8 cellular contexts compared by ENCODE assay signal in the genomic region with DNA sequence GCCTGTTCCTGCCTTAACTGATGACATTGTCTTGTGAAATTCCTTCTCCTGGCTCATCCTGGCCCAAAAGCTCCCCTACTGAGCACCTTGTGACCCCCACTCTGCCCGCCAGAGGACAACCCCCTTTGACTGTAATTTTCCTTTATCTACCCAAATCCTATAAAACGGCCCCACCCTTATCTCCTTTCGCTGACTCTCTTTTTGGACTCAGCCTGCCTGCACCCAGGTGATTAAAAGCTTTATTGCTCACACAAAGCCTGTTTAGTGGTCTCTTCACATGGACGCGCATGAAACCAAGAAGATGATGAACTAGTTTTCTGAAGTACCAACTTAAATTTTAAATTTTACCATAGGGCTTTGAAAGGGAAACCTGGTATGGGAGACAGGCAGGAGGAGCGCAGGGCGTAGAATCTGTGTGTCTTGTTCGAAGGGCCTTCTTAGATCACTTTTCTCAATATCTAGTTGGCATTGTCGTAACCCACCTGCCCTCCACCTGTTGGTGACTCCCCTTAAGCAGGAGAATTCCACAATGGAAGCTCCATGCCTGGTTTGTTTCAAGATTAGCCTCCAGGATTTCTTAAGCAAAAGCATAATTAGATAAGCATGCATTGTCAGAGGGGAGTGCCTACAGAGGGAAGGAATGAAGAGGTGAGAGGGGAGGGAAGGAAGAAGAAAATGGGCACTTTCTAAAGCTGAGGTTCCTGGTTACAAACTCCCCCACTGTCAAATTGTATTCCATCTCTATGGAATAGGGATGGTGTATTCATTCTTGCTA.
DNase-seq lines count a peak whose midpoint lies in the region; TF ChIP-seq lines count a peak whose summit lies in the region.
"Not testable (repeated sequence)": the region's sequence is repeated elsewhere in the genome, so short reads cannot be mapped to it uniquely, and the experiment has no call there.

No MANE protein-coding gene starts in this region.

- H3K79me1 ChIP-seq in mesendoderm (ENCODE audit: low read length): not testable (repeated sequence)

- CTCF ChIA-PET in AG04450 (lab: Charles Lee): interaction anchor here (0.7 to 1.1 kb wide), 2 partner anchors 623 to 726 kb away, joined by 3 to 4 read pairs; no protein-coding TSS in a partner anchor
- CTCF ChIA-PET in OCI-LY7 (lab: Charles Lee; ENCODE audit: unreplicated experiment): not testable (repeated sequence)

- not testable (repeated sequence) for H3K23ac ChIP-seq in mesendoderm (ENCODE audit: low read length)

- H2BK120ac ChIP-seq in mesendoderm (ENCODE audit: low read depth, low read length): peak overlapping the region; percentile 75

- not testable (repeated sequence) for H4K5ac ChIP-seq in mesendoderm (ENCODE audit: low read length)

- not testable (repeated sequence) for DNase-seq in AG04450 (ENCODE audit: low read depth, low spot score); OCI-LY7 (ENCODE audit: low spot score); brain microvascular endothelial cell; fibroblast of lung (ENCODE audit: low read depth in 2 of 2); progenitor cell of endocrine pancreas (ENCODE audit: low spot score, unreplicated experiment)
- DNase-seq in T-helper 2 cell treated with Interferon-gamma antibody and Interleukin-4, amounts not matched to agents 5 μg/mL and 100 μg/mL, for 36 hours (ENCODE audit: low spot score): peak; percentile 2
- DNase-seq in mesendoderm: peak; percentile 87

- not testable (repeated sequence) for H3K27me3 ChIP-seq in AG04450 (ENCODE audit: control insufficient read depth, insufficient read depth, low read length); HUES48 (ENCODE audit: control insufficient read depth, insufficient read depth, low read length); brain microvascular endothelial cell (replicated peaks); fibroblast of lung (ENCODE audit: control insufficient read depth, insufficient read depth, low read length); mesendoderm (ENCODE audit: insufficient read depth, low read length, poor library complexity)

- peak overlapping the region; percentile 91 for H3K27ac ChIP-seq in AG04450 (ENCODE audit: low read depth, low read length)
- peak overlapping the region; percentile 32 for H3K27ac ChIP-seq in HUES48 (ENCODE audit: low read depth, low read length)
- not testable (repeated sequence) for H3K27ac ChIP-seq in OCI-LY7 (ENCODE audit: low read depth, low read length, poor library complexity, severe bottlenecking)
- peak overlapping the region; percentile 43 for H3K27ac ChIP-seq in brain microvascular endothelial cell
- H3K27ac ChIP-seq in fibroblast of lung (ENCODE audit: insufficient read depth, low read length): peak overlapping the region; percentile 72
- peak overlapping the region; percentile 92 for H3K27ac ChIP-seq in mesendoderm (ENCODE audit: low read depth, low read length)

- peak overlapping the region; percentile 59 for H3K56ac ChIP-seq in mesendoderm (ENCODE audit: low read length)

- H4K8ac ChIP-seq in mesendoderm (ENCODE audit: low read depth, low read length): not testable (repeated sequence)

- not testable (repeated sequence) for H3K27ac Mint-ChIP-seq in T-helper 2 cell treated with Interferon-gamma antibody and Interleukin-4, amounts not matched to agents 5 μg/mL and 100 μg/mL, for 36 hours
- peak overlapping the region; percentile 16 for H3K27ac Mint-ChIP-seq in progenitor cell of endocrine pancreas

- in situ Hi-C loops in brain microvascular endothelial cell (cut with HindIII; ENCODE audit: low pct_ligation_motif_present, low sequenced_read_pairs): loop anchor here (25.0 kb wide), 1 partner anchor 607 kb away; no protein-coding TSS in a partner anchor

- H3K4me2 ChIP-seq in OCI-LY7 (ENCODE audit: low read length); fibroblast of lung (ENCODE audit: extremely low read depth, insufficient read depth, low read length); mesendoderm (ENCODE audit: low read length): not testable (repeated sequence)

- WGBS in mesendoderm (ENCODE audit: extremely low coverage, insufficient coverage, low lambda C conversion rate): no CpG with 5 or more reads among the region's 9 CpGs

- H4K20me1 ChIP-seq in OCI-LY7 (ENCODE audit: insufficient read depth, low read length); fibroblast of lung (ENCODE audit: control insufficient read depth, extremely low read depth, insufficient read depth, low read length): not testable (repeated sequence)

- H3K4me1 ChIP-seq in HUES48 (ENCODE audit: control insufficient read depth, insufficient read depth, low read length); fibroblast of lung (ENCODE audit: control insufficient read depth, extremely low read depth, insufficient read depth, low read length): not testable (repeated sequence)
- H3K4me1 ChIP-seq in OCI-LY7 (ENCODE audit: insufficient read depth, low read length, poor library complexity, severe bottlenecking) (peaks cover 12% of the 10 kb centered on the region), mesendoderm (ENCODE audit: control insufficient read depth, low read depth, low read length) (peaks cover 13% of the 10 kb centered on the region)

- intact Hi-C loops in OCI-LY7 (cut with micrococcal nuclease; ENCODE audit: unreplicated experiment): not testable (repeated sequence)

- not testable (repeated sequence) for TF ChIP-seq CTCF in AG04450 (IDR thresholded peaks at IDR 0.05; ENCODE audit: low read depth, low read length); OCI-LY7 (conservative IDR thresholded peaks at IDR 0.05; ENCODE audit: low read length); brain microvascular endothelial cell (IDR thresholded peaks at IDR 0.05; ENCODE audit: low read depth, low read length, missing control alignments); fibroblast of lung (conservative IDR thresholded peaks at IDR 0.05 in 1 of 2, IDR thresholded peaks at IDR 0.05 in 1 of 2; ENCODE audit: low read depth in 1 of 2, low read length in 2 of 2); progenitor cell of endocrine pancreas (IDR thresholded peaks at IDR 0.05; ENCODE audit: unreplicated experiment)

- peak overlapping the region; percentile 88 for H2BK5ac ChIP-seq in mesendoderm (ENCODE audit: low read length)

- H3K4me3 ChIP-seq in AG04450 (ENCODE audit: low read depth, low read length); HUES48 (ENCODE audit: low read depth, low read length); OCI-LY7 (ENCODE audit: low read depth, low read length, poor library complexity, severe bottlenecking); brain microvascular endothelial cell (ENCODE audit: low read depth, low read length); fibroblast of lung (replicated peaks in 1 of 4; ENCODE audit: control extremely low read depth in 1 of 4, insufficient read depth in 1 of 4, low read depth in 3 of 4, low read length in 4 of 4); mesendoderm (ENCODE audit: low read length): not testable (repeated sequence)

- BruUV-seq in OCI-LY7 (replicated peaks; lab: Mats Ljungman, UMichigan): not testable (repeated sequence)

- not testable (repeated sequence) for H2BK15ac ChIP-seq in mesendoderm (replicated peaks; ENCODE audit: low read depth)

- not testable (repeated sequence) for H3K79me2 ChIP-seq in OCI-LY7 (ENCODE audit: insufficient read depth, low read depth, low read length); fibroblast of lung (ENCODE audit: control insufficient read depth, insufficient read depth, low read length); mesendoderm (ENCODE audit: control insufficient read depth, insufficient read depth, low read length)

- not testable (repeated sequence) for H3K4me3 Mint-ChIP-seq in T-helper 2 cell treated with Interferon-gamma antibody and Interleukin-4, amounts not matched to agents 5 μg/mL and 100 μg/mL, for 36 hours; progenitor cell of endocrine pancreas (ENCODE audit: low read depth)

- peak overlapping the region; percentile 81 for H3K18ac ChIP-seq in mesendoderm (ENCODE audit: low read length)

- POLR2A ChIA-PET in AG04450 (lab: Yijun Ruan, JAX): interaction anchor here (0.5 to 1.4 kb wide), 2 partner anchors 12 to 15 kb away, joined by 3 to 4 read pairs; no protein-coding TSS in a partner anchor
- POLR2A ChIA-PET in OCI-LY7 (lab: Charles Lee): not testable (repeated sequence)

- not testable (repeated sequence) for H3K9me3 ChIP-seq in AG04450 (ENCODE audit: control insufficient read depth, insufficient read depth, low read length); HUES48 (ENCODE audit: control insufficient read depth, insufficient read depth, low read length); OCI-LY7 (ENCODE audit: low read length); fibroblast of lung (ENCODE audit: control insufficient read depth, insufficient read depth, low read depth, low read length)

- H2AK5ac ChIP-seq in mesendoderm (ENCODE audit: low read length): peak overlapping the region; percentile 10

- H3K36me3 Mint-ChIP-seq in T-helper 2 cell treated with Interferon-gamma antibody and Interleukin-4, amounts not matched to agents 5 μg/mL and 100 μg/mL, for 36 hours (ENCODE audit: low read depth); progenitor cell of endocrine pancreas (ENCODE audit: insufficient read depth): not testable (repeated sequence)

- not testable (repeated sequence) for H3K4ac ChIP-seq in mesendoderm (ENCODE audit: low read depth, low read length)

- H3K9me2 ChIP-seq in OCI-LY7 (ENCODE audit: insufficient read depth, low read length): not testable (repeated sequence)

- H3K27me3 Mint-ChIP-seq in T-helper 2 cell treated with Interferon-gamma antibody and Interleukin-4, amounts not matched to agents 5 μg/mL and 100 μg/mL, for 36 hours (ENCODE audit: low read depth); progenitor cell of endocrine pancreas: not testable (repeated sequence)

- H3K4me1 Mint-ChIP-seq in T-helper 2 cell treated with Interferon-gamma antibody and Interleukin-4, amounts not matched to agents 5 μg/mL and 100 μg/mL, for 36 hours (ENCODE audit: low read depth): peaks cover 12% of the 10 kb centered on the region
- not testable (repeated sequence) for H3K4me1 Mint-ChIP-seq in progenitor cell of endocrine pancreas (ENCODE audit: low read depth)

- H2AFZ ChIP-seq in OCI-LY7 (ENCODE audit: low read length): peak overlapping the region; percentile 89; the same call in 1 of the 2 replicates
- H2AFZ ChIP-seq in fibroblast of lung (ENCODE audit: low read length): not testable (repeated sequence)

- not testable (repeated sequence) for H3K9me3 Mint-ChIP-seq in T-helper 2 cell treated with Interferon-gamma antibody and Interleukin-4, amounts not matched to agents 5 μg/mL and 100 μg/mL, for 36 hours; progenitor cell of endocrine pancreas (ENCODE audit: low read depth)

- H3K9ac ChIP-seq in HUES48 (ENCODE audit: low read depth, low read length); fibroblast of lung (ENCODE audit: insufficient read depth, low read length): not testable (repeated sequence)
- peak overlapping the region; percentile 5 for H3K9ac ChIP-seq in mesendoderm (ENCODE audit: low read length)

- not testable (repeated sequence) for H3K36me3 ChIP-seq in HUES48 (ENCODE audit: control insufficient read depth, insufficient read depth, low read length); OCI-LY7 (ENCODE audit: insufficient read depth, low read length); brain microvascular endothelial cell (replicated peaks); fibroblast of lung (ENCODE audit: control insufficient read depth, insufficient read depth, low read length); mesendoderm (ENCODE audit: control insufficient read depth, insufficient read depth, low read length)
